26 cellular contexts compared by ENCODE assay signal in the genomic region with DNA sequence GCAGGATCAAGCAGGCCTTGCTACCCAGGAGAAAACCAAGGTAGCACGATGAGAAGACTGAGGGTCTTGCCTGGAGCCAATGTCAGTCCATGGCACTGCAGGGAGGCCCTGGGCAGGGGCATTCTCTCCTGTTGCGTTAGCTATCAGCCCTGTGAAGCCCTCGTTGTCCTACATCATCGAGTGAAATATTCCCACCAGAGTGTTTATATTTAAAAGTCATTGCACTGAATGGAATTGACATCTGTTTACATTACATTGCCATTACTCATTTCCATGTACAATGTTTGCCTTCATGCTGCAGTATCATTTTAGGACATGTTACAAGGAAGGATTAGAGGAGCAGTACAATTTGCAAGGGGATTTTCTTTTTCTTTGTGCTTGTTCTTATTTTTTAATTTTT.
A peak's percentile ranks its signal among the peaks of the same experiment; 100 is the strongest.
DNase-seq lines count a peak whose midpoint lies in the region; ATAC-seq and TF ChIP-seq lines count a peak whose summit lies in the region.
"Had no signal": no experiment of that assay in that cellular context is flagged by ENCODE, and none has a peak within 500 bp of the region (broad histone marks: within the 10 kb centered on the region; RNA-seq: fewer than 3 reads in every experiment).

No MANE protein-coding gene starts in this region.

- H3K36me3 ChIP-seq in mesenchymal stem cell (ENCODE audit: control insufficient read depth in 1 of 2, insufficient read depth in 2 of 2, low read depth in 1 of 2, low read length in 2 of 2): no peaks in the 10 kb centered on the region
- H3K36me3 ChIP-seq in sigmoid colon: no peaks in the 10 kb centered on the region
- H3K36me3 ChIP-seq: left lung, thoracic aorta had no signal

- H4K8ac ChIP-seq in mesenchymal stem cell (ENCODE audit: low read length): peak overlapping the region; percentile 71

- peak overlapping the region in 1 of 2 experiments; percentile 88 for H3K18ac ChIP-seq in mesenchymal stem cell (ENCODE audit: low read depth in 1 of 2, low read length in 2 of 2)

- no peak for TF ChIP-seq EP300 in sigmoid colon (IDR thresholded peaks at IDR 0.05)

- H3K4me1 ChIP-seq in mesenchymal stem cell (ENCODE audit: control insufficient read depth, insufficient read depth, low read depth, low read length) (no peaks in the 10 kb centered on the region), sigmoid colon (no peaks in the 10 kb centered on the region)
- H3K4me1 ChIP-seq: left lung had no signal

- H3K27me3 ChIP-seq in mesenchymal stem cell (ENCODE audit: control insufficient read depth in 1 of 2, insufficient read depth in 1 of 2, low read length in 2 of 2) (no peaks in the 10 kb centered on the region), sigmoid colon (no peaks in the 10 kb centered on the region)
- H3K27me3 ChIP-seq: left lung had no signal

- H3K9me3 ChIP-seq in mesenchymal stem cell (ENCODE audit: control insufficient read depth, low read length) (peaks cover 40% of the 10 kb centered on the region), sigmoid colon (peaks cover 0 to 11% (median 7%) of the 10 kb centered on the region in 4 donors)
- H3K9me3 ChIP-seq: SK-N-SH had no signal

- H3K79me1 ChIP-seq in mesenchymal stem cell (replicated peaks; ENCODE audit: low read length, poor library complexity, severe bottlenecking): no peaks in the 10 kb centered on the region

- 30% methylated on average over 1 of the region's 4 CpGs for WGBS in mesenchymal stem cell
- 74 to 86% methylated on average over 4 of the region's 4 CpGs for WGBS in sigmoid colon, 2 donors

- no peak overlapping the region for H3K23ac ChIP-seq in mesenchymal stem cell (ENCODE audit: low read length in 2 of 2)

- H3K4me2 ChIP-seq in mesenchymal stem cell (ENCODE audit: low read length, poor library complexity, severe bottlenecking): no peak overlapping the region
- H3K4me2 ChIP-seq: SK-N-SH had no signal

- peak overlapping the region; percentile 56 for H2BK120ac ChIP-seq in mesenchymal stem cell (ENCODE audit: low read depth, low read length)

- peak overlapping the region in 1 of 2 experiments; percentile 34 for H3K4me3 ChIP-seq in mesenchymal stem cell (ENCODE audit: insufficient read depth in 1 of 2, low read depth in 1 of 2, low read length in 2 of 2)
- no peak overlapping the region for H3K4me3 ChIP-seq in sigmoid colon
- H3K4me3 ChIP-seq: left lung, thoracic aorta had no signal

- H2BK15ac ChIP-seq in mesenchymal stem cell (ENCODE audit: low read depth, poor library complexity, severe bottlenecking): no peak overlapping the region

- H3K27ac ChIP-seq in mesenchymal stem cell (ENCODE audit: low read length, poor library complexity, severe bottlenecking) (no peak overlapping the region), sigmoid colon (no peak overlapping the region)
- H3K27ac ChIP-seq: thoracic aorta had no signal

- no peak overlapping the region for H2AFZ ChIP-seq in mesenchymal stem cell (ENCODE audit: low read depth, low read length)

- no peak for ATAC-seq in HG02642 (IDR thresholded peaks at IDR 0.05; ENCODE audit: poor library complexity, unreplicated experiment)
- ATAC-seq: activated CD8-positive, alpha-beta T cell treated with anti-CD3 and anti-CD28 coated beads, Interleukin-2, amount 10 ng/mL, durations not matched to agents 7 days and 5 days; naive thymus-derived CD4-positive, alpha-beta T cell; T-helper 17 cell had no signal

- H2BK12ac ChIP-seq in mesenchymal stem cell (ENCODE audit: low read length in 2 of 2): no peak overlapping the region

- H3K14ac ChIP-seq in mesenchymal stem cell (ENCODE audit: low read length in 2 of 2): no peak overlapping the region

- intact Hi-C loops in sigmoid colon (cut with DNase I): no loop called here

- H2AK5ac ChIP-seq in mesenchymal stem cell (ENCODE audit: low read length, severe bottlenecking): no peak overlapping the region

- no peak for TF ChIP-seq POLR2A in sigmoid colon (IDR thresholded peaks at IDR 0.05)

- no peak overlapping the region for H3K4ac ChIP-seq in mesenchymal stem cell (ENCODE audit: low read depth in 1 of 2, low read length in 2 of 2)

- TF ChIP-seq CTCF in AG09319 (IDR thresholded peaks at IDR 0.05; ENCODE audit: low read depth, low read length) (no peak), sigmoid colon (IDR thresholded peaks at IDR 0.05) (no peak)

- no peak overlapping the region for H4K91ac ChIP-seq in mesenchymal stem cell (ENCODE audit: low read length)

- H3K9ac ChIP-seq in mesenchymal stem cell (ENCODE audit: low read length): no peak overlapping the region
- H3K9ac ChIP-seq: SK-N-SH had no signal

- DNase-seq in AG09319 (ENCODE audit: extremely low read depth, low read depth): peak; percentile 69
- peak; percentile 91 for DNase-seq in M059J (ENCODE audit: low read depth)
- DNase-seq in dedifferentiated amniotic fluid mesenchymal stem cell (ENCODE audit: extremely low spot score): peak; percentile 69
- DNase-seq in mesenchymal stem cell: peak; percentile 96
- no peak for DNase-seq in C1 segment of cervical spinal cord (lab: John Stamatoyannopoulos, UW)
- no peak for DNase-seq in sigmoid colon
- no peak for DNase-seq in cortex of kidney (lab: John Stamatoyannopoulos, UW)
- DNase-seq: activated CD8-positive, alpha-beta T cell treated with anti-CD3 and anti-CD28 coated beads, Interleukin-2, amount 10 ng/mL, durations not matched to agents 7 days and 5 days; activated effector memory CD4-positive, alpha-beta T cell treated with Interleukin-2 at 50 U/mL for 16 hours; activated T-cell treated with anti-CD3 and anti-CD28 coated beads for 4 hours; CD8-positive, alpha-beta memory T cell; cerebellar nuclear complex; DMS153; effector CD8-positive, alpha-beta T cell; GDM1; H7; KBM-7; left lung; naive thymus-derived CD4-positive, alpha-beta T cell; NCI-H146; occipital lobe; SK-N-SH; small intestine; T-helper 17 cell had no signal

- no peak overlapping the region for H2BK5ac ChIP-seq in mesenchymal stem cell (ENCODE audit: low read depth, low read length, poor library complexity, severe bottlenecking)

Comparison
In these comparisons a context has a peak if more than half of its experiments do, and no peak if none do; other contexts are left out.
1. DNase-seq: peak in AG09319 (single experiment), M059J (single experiment), dedifferentiated amniotic fluid mesenchymal stem cell (single experiment) and mesenchymal stem cell (single experiment); none in C1 segment of cervical spinal cord (0 of 14), sigmoid colon (single experiment) and cortex of kidney (single experiment).